8 cellular contexts compared by ENCODE assay signal in the genomic region with DNA sequence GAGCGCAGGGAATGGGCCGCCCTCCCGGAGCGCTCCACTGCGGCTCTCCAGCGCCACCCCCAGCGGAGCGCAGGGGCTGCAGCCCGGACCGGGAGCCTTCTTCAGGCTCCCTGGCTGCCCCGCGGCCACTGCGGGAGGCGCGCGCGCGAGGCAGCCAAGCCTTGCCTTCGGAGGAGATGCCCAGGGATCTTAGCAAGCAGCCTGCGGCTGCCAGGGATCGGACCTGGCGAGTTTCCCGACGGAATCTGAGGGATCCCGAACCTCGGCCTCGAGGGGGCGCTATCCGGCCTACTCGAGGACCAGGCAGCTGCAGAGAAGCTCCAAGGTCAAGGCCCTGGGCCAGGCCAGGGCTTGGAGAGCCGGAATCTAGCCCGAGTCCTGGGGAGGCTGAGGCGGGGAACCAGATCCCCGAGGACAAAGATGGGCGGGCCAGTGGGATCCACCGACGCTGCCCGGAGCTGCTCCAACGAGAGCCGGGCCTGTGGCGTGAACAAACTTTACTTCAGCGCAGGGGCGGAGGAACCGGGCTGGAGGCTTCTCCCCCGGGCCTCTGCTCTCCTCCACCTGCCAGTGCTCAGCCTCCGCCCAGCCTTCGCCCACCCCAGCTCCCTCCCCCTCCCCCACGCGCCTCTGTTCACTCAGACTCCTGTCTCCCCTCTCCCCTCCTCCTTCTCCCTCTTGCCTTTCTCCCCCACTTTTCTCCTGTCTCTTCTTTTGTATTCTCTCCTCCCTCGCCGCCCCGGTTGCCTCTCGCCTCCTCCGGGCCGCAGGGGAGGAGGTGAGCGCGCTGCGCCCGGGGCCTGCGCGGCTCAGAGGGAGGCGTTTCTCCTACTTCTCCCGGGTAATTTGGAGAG. TPM values are rescaled to one million over a fixed set of nuclear protein-coding genes. Genes with fewer than 3 reads are reported as not detected.
A peak's percentile ranks its signal among the peaks of the same experiment; 100 is the strongest.
DNase-seq lines count a peak whose midpoint lies in the region; ATAC-seq and TF ChIP-seq lines count a peak whose summit lies in the region.

TSS of gene IRX6 (plus strand) at position 567 of the 854 bp plus-strand sequence. CDS start 889 bp downstream, outside the sequence.

- no peaks in the 10 kb centered on the region for H3K9me3 ChIP-seq in endodermal cell (ENCODE audit: control insufficient read depth, low read length)
- no peaks in the 10 kb centered on the region for H3K9me3 ChIP-seq in CD8-positive, alpha-beta T cell (ENCODE audit: low read length)

- TF ChIP-seq CTCF in CD14-positive monocyte (IDR thresholded peaks at IDR 0.05) (peak; percentile 9), LNCAP (IDR thresholded peaks at IDR 0.05) (peak; percentile 58), endodermal cell (conservative IDR thresholded peaks at IDR 0.05) (peak; percentile 97)
- TF ChIP-seq CTCF in CD8-positive, alpha-beta T cell (IDR thresholded peaks at IDR 0.05) = no peak

- H3K36me3 Mint-ChIP-seq in CD14-positive monocyte (no peaks in the 10 kb centered on the region), endodermal cell (ENCODE audit: low read depth) (no peaks in the 10 kb centered on the region)
- no peaks in the 10 kb centered on the region for H3K36me3 Mint-ChIP-seq in CD8-positive, alpha-beta T cell
- no peaks in the 10 kb centered on the region for H3K36me3 Mint-ChIP-seq in activated naive CD4-positive, alpha-beta T cell treated with anti-CD3 and anti-CD28 coated beads, Interleukin-2, amount 10 ng/mL, durations not matched to agents 7 days and 5 days

- no peak for ATAC-seq in CD8-positive, alpha-beta T cell

- H3K4me3 ChIP-seq in endodermal cell (ENCODE audit: low read length) = peak within 1 kb of the TSS; percentile 76
- H3K4me3 ChIP-seq in CD8-positive, alpha-beta T cell (ENCODE audit: low read depth, low read length) = no peak within 1 kb of the TSS

- CTCF ChIA-PET in CD8-positive, alpha-beta T cell (lab: Charles Lee) = no interaction called here
- CTCF ChIA-PET in activated naive CD4-positive, alpha-beta T cell treated with anti-CD3 and anti-CD28 coated beads, Interleukin-2, amount 10 ng/mL, durations not matched to agents 7 days and 5 days (lab: Charles Lee) = no interaction called here

- peaks cover 57 to 84% (median 65%) of the 10 kb centered on the region in 3 donors for H3K27me3 Mint-ChIP-seq in CD14-positive monocyte (ENCODE audit: low read depth in 3 of 3)
- peaks cover 76% of the 10 kb centered on the region for H3K27me3 Mint-ChIP-seq in endodermal cell (ENCODE audit: insufficient read depth)
- H3K27me3 Mint-ChIP-seq in CD8-positive, alpha-beta T cell (ENCODE audit: low read depth) = peaks cover 44% of the 10 kb centered on the region
- peaks cover 66% of the 10 kb centered on the region for H3K27me3 Mint-ChIP-seq in activated naive CD4-positive, alpha-beta T cell treated with anti-CD3 and anti-CD28 coated beads, Interleukin-2, amount 10 ng/mL, durations not matched to agents 7 days and 5 days

- peaks cover 67% of the 10 kb centered on the region for H3K27me3 ChIP-seq in endodermal cell (ENCODE audit: control insufficient read depth, insufficient read depth, low read length, poor library complexity, severe bottlenecking)
- H3K27me3 ChIP-seq in CD8-positive, alpha-beta T cell (ENCODE audit: insufficient read depth, low read length) = peaks cover 4% of the 10 kb centered on the region

- peaks cover 0 to 5% (median 0%) of the 10 kb centered on the region in 7 donors for H3K9me3 Mint-ChIP-seq in CD14-positive monocyte
- no peaks in the 10 kb centered on the region for H3K9me3 Mint-ChIP-seq in endodermal cell
- H3K9me3 Mint-ChIP-seq in CD8-positive, alpha-beta T cell = no peaks in the 10 kb centered on the region
- H3K9me3 Mint-ChIP-seq in activated naive CD4-positive, alpha-beta T cell treated with anti-CD3 and anti-CD28 coated beads, Interleukin-2, amount 10 ng/mL, durations not matched to agents 7 days and 5 days = no peaks in the 10 kb centered on the region

- H3K4me3 Mint-ChIP-seq in CD14-positive monocyte (peak within 1 kb of the TSS in 1 of 2 donors; percentile 77), endodermal cell (peak within 1 kb of the TSS; percentile 59)
- H3K4me3 Mint-ChIP-seq in CD8-positive, alpha-beta T cell = no peak within 1 kb of the TSS
- H3K4me3 Mint-ChIP-seq in activated naive CD4-positive, alpha-beta T cell treated with anti-CD3 and anti-CD28 coated beads, Interleukin-2, amount 10 ng/mL, durations not matched to agents 7 days and 5 days = no peak within 1 kb of the TSS

- WGBS in endodermal cell (ENCODE audit: insufficient coverage in 1 of 2, insufficient read length in 1 of 2), 2 experiments = 1 to 3% methylated on average over 19 to 63 of the region's 63 CpGs

- POLR2A ChIA-PET in CD8-positive, alpha-beta T cell (lab: Charles Lee) = no interaction called here

- H3K27ac ChIP-seq in endodermal cell (ENCODE audit: low read depth, low read length) = no peak within 1 kb of the TSS
- H3K27ac ChIP-seq in CD8-positive, alpha-beta T cell (ENCODE audit: low read depth, low read length) = no peak within 1 kb of the TSS

- no peaks in the 10 kb centered on the region for H3K36me3 ChIP-seq in endodermal cell (ENCODE audit: control insufficient read depth, insufficient read depth, low read length)
- H3K36me3 ChIP-seq in CD8-positive, alpha-beta T cell (ENCODE audit: insufficient read depth, low read length) = no peaks in the 10 kb centered on the region

- DNase-seq in CD14-positive monocyte (ENCODE audit: low spot score) (no peak), endodermal cell (peak; percentile 98), myocyte (ENCODE audit: low read depth) (peak; percentile 10), MV-4-11 (lab: John Stamatoyannopoulos, UW) (no peak), D341Med (ENCODE audit: low spot score) (no peak)
- no peak for DNase-seq in CD8-positive, alpha-beta T cell
- DNase-seq in activated naive CD4-positive, alpha-beta T cell treated with anti-CD3 and anti-CD28 coated beads, Interleukin-2, amount 10 ng/mL, durations not matched to agents 7 days and 5 days = no peak

- H3K9ac ChIP-seq in endodermal cell (ENCODE audit: extremely low read depth, low read length, poor library complexity, severe bottlenecking) = no peak within 1 kb of the TSS

- H3K4me1 ChIP-seq in endodermal cell (ENCODE audit: control insufficient read depth, insufficient read depth, low read length) = peaks cover 17% of the 10 kb centered on the region
- H3K4me1 ChIP-seq in CD8-positive, alpha-beta T cell (ENCODE audit: insufficient read depth, low read length) = no peaks in the 10 kb centered on the region

- no peaks in the 10 kb centered on the region for H3K4me1 Mint-ChIP-seq in CD14-positive monocyte
- H3K4me1 Mint-ChIP-seq in endodermal cell = peaks cover 13% of the 10 kb centered on the region
- peaks cover 2% of the 10 kb centered on the region for H3K4me1 Mint-ChIP-seq in CD8-positive, alpha-beta T cell (ENCODE audit: low read depth)
- no peaks in the 10 kb centered on the region for H3K4me1 Mint-ChIP-seq in activated naive CD4-positive, alpha-beta T cell treated with anti-CD3 and anti-CD28 coated beads, Interleukin-2, amount 10 ng/mL, durations not matched to agents 7 days and 5 days

- no peak within 1 kb of the TSS for H3K27ac Mint-ChIP-seq in CD14-positive monocyte
- no peak within 1 kb of the TSS for H3K27ac Mint-ChIP-seq in endodermal cell
- no peak within 1 kb of the TSS for H3K27ac Mint-ChIP-seq in CD8-positive, alpha-beta T cell
- H3K27ac Mint-ChIP-seq in activated naive CD4-positive, alpha-beta T cell treated with anti-CD3 and anti-CD28 coated beads, Interleukin-2, amount 10 ng/mL, durations not matched to agents 7 days and 5 days = no peak within 1 kb of the TSS

- intact Hi-C loops in CD14-positive monocyte (cut with micrococcal nuclease) = no loop called here
- intact Hi-C loops in CD8-positive, alpha-beta T cell (cut with DNase I, micrococcal nuclease) = no loop called here

RNA-seq across cellular contexts. Expression of gene IRX6, which starts in this region (rescaled TPM):
- not detected for polyA plus RNA-seq in CD14-positive monocyte
- 1 to 10 TPM in 1 of 2 donors, under 1 TPM in 1; 0.55 to 1.1 TPM for total RNA-seq in endodermal cell
- polyA plus RNA-seq in endodermal cell (2013, experiment 1 of 2) = 0.46 TPM
- 0.33 TPM for polyA plus RNA-seq in endodermal cell (2013, experiment 2 of 2)
- 0.05 and 0.13 TPM in 2 replicates for total RNA-seq in myocyte
- 0.03 TPM for polyA plus RNA-seq in myocyte (2012)
- not detected for total RNA-seq in CD8-positive, alpha-beta T cell

Comparison
In these comparisons a context has a peak if more than half of its experiments do, and no peak if none do; other contexts are left out.
1. Peak in DNase-seq in myocyte; RNA of the gene not detected or under 1 TPM.